In genomic region chr19:35757749-35758608, GRCh38 we compare ENCODE assay signal across 8 cellular contexts. TPM values are rescaled to one million over a fixed set of nuclear protein-coding genes. Genes with fewer than 3 reads are reported as not detected.
DNase-seq lines count a peak whose midpoint lies in the region; ATAC-seq and TF ChIP-seq lines count a peak whose summit lies in the region.

Gene PROSER3, plus strand, starts transcription at chr19:35758176. Its CDS starts 40 bp downstream, at chr19:35758216.

- H3K27ac ChIP-seq in ascending aorta: peak within 1 kb of the TSS; percentile 99
- H3K27ac ChIP-seq in right cardiac atrium (ENCODE audit: low read length): peak within 1 kb of the TSS; percentile 97
- H3K27ac ChIP-seq in vagina: peak within 1 kb of the TSS; percentile 97

- WGBS in right cardiac atrium: under 1% methylated on average over 53 of the region's 53 CpGs

- intact Hi-C loops in ascending aorta (cut with DNase I) (loop anchor here (1.0 to 5.0 kb wide), 10 partner anchors 10 to 394 kb away; partner anchors contain the start of genes APLP1, ARHGAP33, COX7A1 and ETV2), right cardiac atrium (cut with DNase I) (loop anchor here in 1 of 4 donors (10.0 kb wide), 1 partner anchor 177 kb away; the partner anchor contains the start of gene LRFN3), vagina (cut with DNase I) (no loop called here)

- H3K9me3 ChIP-seq in ascending aorta (no peaks in the 10 kb centered on the region), right cardiac atrium (ENCODE audit: control insufficient read depth, low read length) (no peaks in the 10 kb centered on the region), vagina (no peaks in the 10 kb centered on the region)

- DNase-seq in NCI-H1930 (lab: John Stamatoyannopoulos, UW) (peak; percentile 99), ascending aorta (ENCODE audit: low spot score in 2 of 2) (peak; percentile 98 to 99), right cardiac atrium (peak; percentile 97 to 99 (median 99)), pulmonary artery endothelial cell (ENCODE audit: low read depth, low spot score) (peak; percentile 98), vagina (ENCODE audit: extremely low spot score in 2 of 2) (peak; percentile 99 to 100)
- DNase-seq in T-helper 2 cell treated with Interferon-gamma antibody and Interleukin-4, amounts not matched to agents 5 μg/mL and 100 μg/mL, for 36 hours (ENCODE audit: low spot score): peak; percentile 99

- peaks cover 23% of the 10 kb centered on the region for H3K36me3 Mint-ChIP-seq in T-helper 2 cell treated with Interferon-gamma antibody and Interleukin-4, amounts not matched to agents 5 μg/mL and 100 μg/mL, for 36 hours (ENCODE audit: low read depth)

- ATAC-seq in GM18502 (IDR thresholded peaks at IDR 0.05; ENCODE audit: poor library complexity, unreplicated experiment): peak; percentile 90
- ATAC-seq in HG02970 (IDR thresholded peaks at IDR 0.05; ENCODE audit: low FRiP score, unreplicated experiment): peak; percentile 94
- peak; percentile 87 to 88 for ATAC-seq in right cardiac atrium

- H3K9me3 Mint-ChIP-seq in T-helper 2 cell treated with Interferon-gamma antibody and Interleukin-4, amounts not matched to agents 5 μg/mL and 100 μg/mL, for 36 hours: no peaks in the 10 kb centered on the region

- H3K27ac Mint-ChIP-seq in T-helper 2 cell treated with Interferon-gamma antibody and Interleukin-4, amounts not matched to agents 5 μg/mL and 100 μg/mL, for 36 hours: peak within 1 kb of the TSS; percentile 92

- TF ChIP-seq CTCF in ascending aorta (IDR thresholded peaks at IDR 0.05) (no peak), vagina (IDR thresholded peaks at IDR 0.05) (no peak)

- H3K4me3 ChIP-seq in ascending aorta: peak within 1 kb of the TSS; percentile 53 to 85
- peak within 1 kb of the TSS; percentile 60 for H3K4me3 ChIP-seq in right cardiac atrium (ENCODE audit: low read length)
- peak within 1 kb of the TSS; percentile 84 to 88 for H3K4me3 ChIP-seq in vagina

- H3K27me3 Mint-ChIP-seq in T-helper 2 cell treated with Interferon-gamma antibody and Interleukin-4, amounts not matched to agents 5 μg/mL and 100 μg/mL, for 36 hours (ENCODE audit: low read depth): no peaks in the 10 kb centered on the region

- peak in 1 of 2 donors; percentile 59 for TF ChIP-seq POLR2A in vagina (IDR thresholded peaks at IDR 0.05)

- H3K27me3 ChIP-seq in ascending aorta (no peaks in the 10 kb centered on the region), right cardiac atrium (ENCODE audit: control insufficient read depth, insufficient read depth) (no peaks in the 10 kb centered on the region), vagina (no peaks in the 10 kb centered on the region)

- H3K4me3 Mint-ChIP-seq in T-helper 2 cell treated with Interferon-gamma antibody and Interleukin-4, amounts not matched to agents 5 μg/mL and 100 μg/mL, for 36 hours: peak within 1 kb of the TSS; percentile 86

- peaks cover 7 to 24% of the 10 kb centered on the region in 2 donors for H3K4me1 ChIP-seq in ascending aorta
- H3K4me1 ChIP-seq in right cardiac atrium (ENCODE audit: control insufficient read depth, insufficient read depth, low read length): peaks cover 2% of the 10 kb centered on the region
- peaks cover 42% of the 10 kb centered on the region for H3K4me1 ChIP-seq in vagina

- peaks cover 19 to 27% of the 10 kb centered on the region in 2 donors for H3K36me3 ChIP-seq in ascending aorta
- peaks cover 0 to 18% of the 10 kb centered on the region in 2 donors for H3K36me3 ChIP-seq in vagina

- peaks cover 20% of the 10 kb centered on the region for H3K4me1 Mint-ChIP-seq in T-helper 2 cell treated with Interferon-gamma antibody and Interleukin-4, amounts not matched to agents 5 μg/mL and 100 μg/mL, for 36 hours (ENCODE audit: low read depth)

RNA-seq across cellular contexts. Expression of gene PROSER3, which starts in this region (rescaled TPM):
- total RNA-seq in ascending aorta (6.5 TPM), right cardiac atrium (10 to 100 TPM in 1 of 4 donors, 1 to 10 TPM in 3; 5.6 to 10.3 (median 7.4) TPM), pulmonary artery endothelial cell (3.3 and 3.8 TPM in 2 replicates), vagina (13.8 TPM)
- polyA plus RNA-seq in right cardiac atrium: 6.4 TPM

Comparison
In these comparisons a context has a peak if more than half of its experiments do, and no peak if none do; other contexts are left out.
1. Peak in every context shown above with its lines: DNase-seq, ATAC-seq, H3K4me3 ChIP-seq and H3K27ac ChIP-seq.